In the genomic region with DNA sequence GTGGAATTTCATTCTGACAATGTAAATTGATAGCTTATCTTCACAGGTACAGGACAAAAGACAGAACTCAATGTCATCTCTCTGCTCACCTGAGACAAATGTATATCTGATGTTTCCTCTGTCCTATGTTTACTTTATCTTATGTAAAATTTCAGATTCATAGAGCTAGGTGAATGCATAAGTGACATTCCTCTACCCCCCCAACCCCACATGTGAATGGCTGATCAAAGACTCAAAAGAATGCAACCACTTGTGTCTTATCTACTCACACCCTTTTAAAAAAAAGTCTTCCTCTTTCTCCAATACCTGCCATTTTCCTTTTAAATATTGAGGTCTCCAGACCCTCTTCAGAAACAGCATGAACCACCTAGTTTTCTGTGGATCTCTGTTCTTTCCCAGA, we compare ENCODE assay signal across 6 cellular contexts.
"Had no signal": no experiment of that assay in that cellular context is flagged by ENCODE, and none has a peak within 500 bp of the region (broad histone marks: within the 10 kb centered on the region; RNA-seq: fewer than 3 reads in every experiment).

No MANE protein-coding gene starts in this region.

- H3K4me1 Mint-ChIP-seq: IgD-negative memory B cell had no signal

- H3K27ac ChIP-seq: HL-60 had no signal

- DNase-seq: IMR-90, KBM-7, KG1 had no signal

- H3K4me3 Mint-ChIP-seq: IgD-negative memory B cell had no signal

- H3K27me3 Mint-ChIP-seq: IgD-negative memory B cell had no signal

- H3K27ac Mint-ChIP-seq: IgD-negative memory B cell had no signal

- H3K36me3 Mint-ChIP-seq: IgD-negative memory B cell had no signal

- H3K4me3 ChIP-seq: K562 had no signal
